ENCODE assay signal across 10 cellular contexts in genomic region chr15:38853608-38854007, GRCh38.
DNase-seq lines count a peak whose midpoint lies in the region; ATAC-seq and TF ChIP-seq lines count a peak whose summit lies in the region.
"Had no signal": no experiment of that assay in that cellular context is flagged by ENCODE, and none has a peak within 500 bp of the region (broad histone marks: within the 10 kb centered on the region; RNA-seq: fewer than 3 reads in every experiment).

No MANE protein-coding gene starts in this region.

- TF ChIP-seq RAD21 in SK-N-SH (IDR thresholded peaks at IDR 0.05; ENCODE audit: low read length) = peak; percentile 40

- H3K4me2 ChIP-seq in SK-N-SH = no peak overlapping the region

- H3K27ac ChIP-seq in SK-N-SH (ENCODE audit: low read depth in 2 of 2, low read length in 1 of 2) = no peak overlapping the region; a peak in 1 of 4 replicates

- no peaks in the 10 kb centered on the region for H3K36me3 ChIP-seq in SK-N-SH (replicated peaks in 1 of 2; ENCODE audit: control insufficient read depth in 1 of 2, insufficient read depth in 2 of 2, low read length in 1 of 2)

- POLR2A ChIA-PET in SK-N-SH (lab: Yijun Ruan, JAX) = no interaction called here

- no peaks in the 10 kb centered on the region for H4K20me1 ChIP-seq in SK-N-SH (ENCODE audit: insufficient read depth)

- no peaks in the 10 kb centered on the region for H3K9me3 Mint-ChIP-seq in stimulated activated effector memory CD8-positive, alpha-beta T cell treated with anti-CD3 and anti-CD28 coated beads, Interleukin-12 subunit alpha, Interleukin-12 subunit beta, amount 100 ng/mL, for 72 hours

- H3K36me3 Mint-ChIP-seq in stimulated activated effector memory CD8-positive, alpha-beta T cell treated with anti-CD3 and anti-CD28 coated beads, Interleukin-12 subunit alpha, Interleukin-12 subunit beta, amount 100 ng/mL, for 72 hours = no peaks in the 10 kb centered on the region

- H3K4me3 ChIP-seq in SK-N-SH (ENCODE audit: low read depth in 2 of 2, low read length in 1 of 2) (no peak overlapping the region), epithelial cell of proximal tubule (ENCODE audit: low read depth, low read length) (no peak overlapping the region)

- H3F3A ChIP-seq in SK-N-SH (replicated peaks; ENCODE audit: insufficient read depth) = peaks cover 7% of the 10 kb centered on the region

- peak; percentile 40 for ATAC-seq in stimulated activated effector memory CD8-positive, alpha-beta T cell treated with anti-CD3 and anti-CD28 coated beads, Interleukin-12 subunit alpha, Interleukin-12 subunit beta, amount 100 ng/mL, for 72 hours
- no peak for ATAC-seq in HG02642 (IDR thresholded peaks at IDR 0.05; ENCODE audit: poor library complexity, unreplicated experiment)

- peaks cover 0 to 12% of the 10 kb centered on the region in 2 experiments; a peak in 3 of 4 replicates for H3K4me1 ChIP-seq in SK-N-SH (ENCODE audit: control insufficient read depth in 1 of 2, insufficient read depth in 2 of 2, low read depth in 1 of 2, low read length in 1 of 2)

- DNase-seq in NCI-H82 (lab: John Stamatoyannopoulos, UW) (peak; percentile 34), NCI-H82 treated with DMSO at 0.1 percent for 48 hours (lab: John Stamatoyannopoulos, UW; ENCODE audit: unreplicated experiment) (no peak), SK-N-SH (no peak), epithelial cell of proximal tubule (ENCODE audit: low read depth) (no peak), Kasumi-1 (lab: John Stamatoyannopoulos, UW) (no peak), NCI-H2029 (lab: John Stamatoyannopoulos, UW) (no peak)
- peak in 1 of 2 donors; percentile 2 for DNase-seq in stimulated activated effector memory CD8-positive, alpha-beta T cell treated with anti-CD3 and anti-CD28 coated beads, Interleukin-12 subunit alpha, Interleukin-12 subunit beta, amount 100 ng/mL, for 72 hours (ENCODE audit: low spot score in 2 of 2)
- DNase-seq: NCI-H1092 treated with DMSO at 0.1 percent for 48 hours had no signal

- H3K27me3 ChIP-seq in SK-N-SH (ENCODE audit: insufficient read depth) = no peaks in the 10 kb centered on the region

- H3K4me3 Mint-ChIP-seq in stimulated activated effector memory CD8-positive, alpha-beta T cell treated with anti-CD3 and anti-CD28 coated beads, Interleukin-12 subunit alpha, Interleukin-12 subunit beta, amount 100 ng/mL, for 72 hours = no peak overlapping the region
- H3K4me3 Mint-ChIP-seq: B cell had no signal

- no peaks in the 10 kb centered on the region for H3K79me2 ChIP-seq in SK-N-SH (ENCODE audit: insufficient read depth)

- no peaks in the 10 kb centered on the region for H3K4me1 Mint-ChIP-seq in stimulated activated effector memory CD8-positive, alpha-beta T cell treated with anti-CD3 and anti-CD28 coated beads, Interleukin-12 subunit alpha, Interleukin-12 subunit beta, amount 100 ng/mL, for 72 hours
- H3K4me1 Mint-ChIP-seq: B cell had no signal

- CTCF ChIA-PET in SK-N-SH (lab: Yijun Ruan, JAX) = interaction anchor here (1.2 kb wide), 1 partner anchor 146 kb away, joined by 3 read pairs; no protein-coding TSS in a partner anchor

- no peaks in the 10 kb centered on the region for H3K9me2 ChIP-seq in SK-N-SH

- TF ChIP-seq EP300 in SK-N-SH (IDR thresholded peaks at IDR 0.05; ENCODE audit: borderline replicate concordance in 1 of 2, low read depth in 1 of 2, low read length in 1 of 2) = no peak

- H3K9ac ChIP-seq in SK-N-SH = no peak overlapping the region

- no peak overlapping the region for H2AFZ ChIP-seq in SK-N-SH (ENCODE audit: low read depth)

- peak; percentile 44 for TF ChIP-seq CTCF in SK-N-SH (IDR thresholded peaks at IDR 0.05)
- peak; percentile 58 for TF ChIP-seq CTCF in epithelial cell of proximal tubule (conservative IDR thresholded peaks at IDR 0.05; ENCODE audit: low read depth, low read length)

- WGBS in SK-N-SH (ENCODE audit: low lambda C conversion rate) = no CpG with 5 or more reads among the region's 1 CpG

- no peak overlapping the region for H3K27ac Mint-ChIP-seq in stimulated activated effector memory CD8-positive, alpha-beta T cell treated with anti-CD3 and anti-CD28 coated beads, Interleukin-12 subunit alpha, Interleukin-12 subunit beta, amount 100 ng/mL, for 72 hours
- H3K27ac Mint-ChIP-seq: B cell had no signal

- H3K9me3 ChIP-seq in SK-N-SH = no peaks in the 10 kb centered on the region

TF ChIP-seq in SK-N-SH, 30 proteins besides CTCF, POLR2A, EP300 and RAD21:
- no peak for TF ChIP-seq FOXJ3 (CRISPR knock-in tag; IDR thresholded peaks at IDR 0.05)
- TF ChIP-seq NRF1 (IDR thresholded peaks at IDR 0.05; ENCODE audit: low read depth, low read length) = no peak
- no peak for TF ChIP-seq PBX3 (IDR thresholded peaks at IDR 0.05)
- TF ChIP-seq TEAD4 (IDR thresholded peaks at IDR 0.05; ENCODE audit: borderline replicate concordance, insufficient read depth) = no peak
- no peak for TF ChIP-seq JUND (IDR thresholded peaks at IDR 0.05)
- TF ChIP-seq MEF2A (IDR thresholded peaks at IDR 0.05; ENCODE audit: borderline replicate concordance, low read depth) = no peak
- TF ChIP-seq IRF3 (IDR thresholded peaks at IDR 0.05; ENCODE audit: low read depth, low read length) = no peak
- TF ChIP-seq ZBTB33 (IDR thresholded peaks at IDR 0.05; ENCODE audit: borderline replicate concordance, low read depth) = no peak
- TF ChIP-seq RXRA (IDR thresholded peaks at IDR 0.05; ENCODE audit: borderline replicate concordance, low read depth) = no peak
- TF ChIP-seq REST (IDR thresholded peaks at IDR 0.05; ENCODE audit: low read depth, low read length) = no peak
- no peak for TF ChIP-seq CHD2 (IDR thresholded peaks at IDR 0.05; ENCODE audit: low read length, partially characterized antibody)
- TF ChIP-seq YY1 (IDR thresholded peaks at IDR 0.05; ENCODE audit: low read depth) = no peak
- no peak for TF ChIP-seq RFX5 (IDR thresholded peaks at IDR 0.05; ENCODE audit: low read length)
- no peak for TF ChIP-seq FOSL2 (IDR thresholded peaks at IDR 0.05; ENCODE audit: borderline replicate concordance, low read depth)
